8 cellular contexts compared by ENCODE assay signal in genomic region chr2:74528600-74529356, GRCh38. TPM values are rescaled to one million over a fixed set of nuclear protein-coding genes. Genes with fewer than 3 reads are reported as not detected.
DNase-seq lines count a peak whose midpoint lies in the region; ATAC-seq, FAIRE-seq and TF ChIP-seq lines count a peak whose summit lies in the region.

No MANE protein-coding gene starts in this region.

- no peak for TF ChIP-seq CTCF in D721Med (IDR thresholded peaks at IDR 0.05; ENCODE audit: insufficient read depth, missing control alignments)

- no peak for FAIRE-seq in D721Med (lab: Jason Lieb, UNC)

- WGBS in iPS DF 6.9 (ENCODE audit: insufficient coverage, insufficient read length), result no CpG with 5 or more reads among the region's 29 CpGs

- H3K36me3 Mint-ChIP-seq in activated CD4-positive, alpha-beta T cell treated with anti-CD3 and anti-CD28 coated beads, Interleukin-2, amount 10 ng/mL, durations not matched to agents 7 days and 5 days (ENCODE audit: low read depth), result peaks cover 47% of the 10 kb centered on the region
- peaks cover 51 to 74% of the 10 kb centered on the region in 2 donors for H3K36me3 Mint-ChIP-seq in stimulated activated naive B cell treated with anti-CD40 and anti-IgM and Interleukin-4, amounts not matched to agents 10 μg/mL and 1 μg/mL and 100 μg/mL, for 72 hours

- H3K27me3 Mint-ChIP-seq in activated CD4-positive, alpha-beta T cell treated with anti-CD3 and anti-CD28 coated beads, Interleukin-2, amount 10 ng/mL, durations not matched to agents 7 days and 5 days, result no peaks in the 10 kb centered on the region
- no peaks in the 10 kb centered on the region for H3K27me3 Mint-ChIP-seq in stimulated activated naive B cell treated with anti-CD40 and anti-IgM and Interleukin-4, amounts not matched to agents 10 μg/mL and 1 μg/mL and 100 μg/mL, for 72 hours

- peaks cover 3% of the 10 kb centered on the region for H3K4me1 ChIP-seq in iPS DF 6.9 (ENCODE audit: control insufficient read depth, insufficient read depth, low read length)

- peaks cover 5% of the 10 kb centered on the region for H3K9me3 Mint-ChIP-seq in activated CD4-positive, alpha-beta T cell treated with anti-CD3 and anti-CD28 coated beads, Interleukin-2, amount 10 ng/mL, durations not matched to agents 7 days and 5 days
- H3K9me3 Mint-ChIP-seq in stimulated activated naive B cell treated with anti-CD40 and anti-IgM and Interleukin-4, amounts not matched to agents 10 μg/mL and 1 μg/mL and 100 μg/mL, for 72 hours, result peaks cover 7 to 10% of the 10 kb centered on the region in 2 donors

- peak; percentile 10 for ATAC-seq in HG03135 (IDR thresholded peaks at IDR 0.05; ENCODE audit: unreplicated experiment)
- ATAC-seq in stimulated activated naive B cell treated with anti-CD40 and anti-IgM and Interleukin-4, amounts not matched to agents 10 μg/mL and 1 μg/mL and 100 μg/mL, for 72 hours (replicated peaks), result peak; percentile 2 to 6

- POLR2A ChIA-PET in activated CD4-positive, alpha-beta T cell treated with anti-CD3 and anti-CD28 coated beads, Interleukin-2, amount 10 ng/mL, durations not matched to agents 7 days and 5 days (lab: Charles Lee), result interaction anchor here (0.8 kb wide), 1 partner anchor 138 kb away, joined by 5 read pairs; no protein-coding TSS in a partner anchor

- peak overlapping the region; percentile 99 for H3K4me3 ChIP-seq in iPS DF 6.9 (ENCODE audit: low read length)

- H3K27ac ChIP-seq in iPS DF 6.9 (ENCODE audit: low read length), result no peak overlapping the region

- peak overlapping the region; percentile 98 for H3K4me3 Mint-ChIP-seq in activated CD4-positive, alpha-beta T cell treated with anti-CD3 and anti-CD28 coated beads, Interleukin-2, amount 10 ng/mL, durations not matched to agents 7 days and 5 days
- peak overlapping the region; percentile 97 to 100 for H3K4me3 Mint-ChIP-seq in stimulated activated naive B cell treated with anti-CD40 and anti-IgM and Interleukin-4, amounts not matched to agents 10 μg/mL and 1 μg/mL and 100 μg/mL, for 72 hours

- CTCF ChIA-PET in activated CD4-positive, alpha-beta T cell treated with anti-CD3 and anti-CD28 coated beads, Interleukin-2, amount 10 ng/mL, durations not matched to agents 7 days and 5 days (lab: Charles Lee), result interaction anchor here (0.5 to 2.7 kb wide), 15 partner anchors 8 to 279 kb away, joined by 3 to 8 read pairs (median 3); partner anchors contain the start of genes CCDC142 and TTC31

- DNase-seq in activated CD4-positive, alpha-beta T cell treated with anti-CD3 and anti-CD28 coated beads, Interleukin-2, amount 10 ng/mL, durations not matched to agents 7 days and 5 days, result no peak
- no peak for DNase-seq in activated CD4-positive, alpha-beta T cell treated with anti-CD3 and anti-CD28 coated beads for 4 hours
- peak; percentile 23 for DNase-seq in activated naive CD4-positive, alpha-beta T cell treated with anti-CD3 and anti-CD28 coated beads, Interleukin-2, amount 50 U/mL, for 16 hours
- DNase-seq in iPS DF 6.9 (ENCODE audit: low read depth, low spot score), result no peak
- DNase-seq in stimulated activated naive B cell treated with anti-CD40 and anti-IgM and Interleukin-4, amounts not matched to agents 10 μg/mL and 1 μg/mL and 100 μg/mL, for 72 hours, result no peak
- no peak for DNase-seq in NCI-H524 treated with DMSO at 0.1 percent for 48 hours (lab: John Stamatoyannopoulos, UW)
- DNase-seq in D721Med (ENCODE audit: insufficient read length, low spot score), result no peak

- peaks cover 57% of the 10 kb centered on the region for H3K4me1 Mint-ChIP-seq in activated CD4-positive, alpha-beta T cell treated with anti-CD3 and anti-CD28 coated beads, Interleukin-2, amount 10 ng/mL, durations not matched to agents 7 days and 5 days
- peaks cover 41 to 51% of the 10 kb centered on the region in 2 donors for H3K4me1 Mint-ChIP-seq in stimulated activated naive B cell treated with anti-CD40 and anti-IgM and Interleukin-4, amounts not matched to agents 10 μg/mL and 1 μg/mL and 100 μg/mL, for 72 hours

- no peaks in the 10 kb centered on the region for H3K9me3 ChIP-seq in iPS DF 6.9 (ENCODE audit: control insufficient read depth, insufficient read depth, low read length)

- peaks cover 16% of the 10 kb centered on the region; the same call in 1 of the 2 replicates for H3K36me3 ChIP-seq in iPS DF 6.9 (ENCODE audit: control insufficient read depth, insufficient read depth, low read length)

- H3K27me3 ChIP-seq in iPS DF 6.9 (ENCODE audit: control insufficient read depth, insufficient read depth, low read length), result no peaks in the 10 kb centered on the region

- H3K27ac Mint-ChIP-seq in activated CD4-positive, alpha-beta T cell treated with anti-CD3 and anti-CD28 coated beads, Interleukin-2, amount 10 ng/mL, durations not matched to agents 7 days and 5 days, result peak overlapping the region; percentile 97
- H3K27ac Mint-ChIP-seq in stimulated activated naive B cell treated with anti-CD40 and anti-IgM and Interleukin-4, amounts not matched to agents 10 μg/mL and 1 μg/mL and 100 μg/mL, for 72 hours, result peak overlapping the region; percentile 99

RNA-seq across cellular contexts. Expression of gene AUP1, which starts 0.7 kb away (rescaled TPM):
- 100 to 1,000 TPM; 116 to 136 TPM for total RNA-seq in activated CD4-positive, alpha-beta T cell treated with anti-CD3 and anti-CD28 coated beads, Interleukin-2, amount 10 ng/mL, durations not matched to agents 7 days and 5 days

RNA-seq across cellular contexts. Expression of gene HTRA2, which starts 1.0 kb away (rescaled TPM):
- total RNA-seq in activated CD4-positive, alpha-beta T cell treated with anti-CD3 and anti-CD28 coated beads, Interleukin-2, amount 10 ng/mL, durations not matched to agents 7 days and 5 days, result 10 to 100 TPM; 41.6 to 45.8 TPM

RNA-seq across cellular contexts. Expression of gene DQX1, which starts 2.7 kb away (rescaled TPM):
- under 1 TPM; 0.25 to 0.52 TPM for total RNA-seq in activated CD4-positive, alpha-beta T cell treated with anti-CD3 and anti-CD28 coated beads, Interleukin-2, amount 10 ng/mL, durations not matched to agents 7 days and 5 days

RNA-seq across cellular contexts. Expression of gene TLX2, which starts 14.5 kb away (rescaled TPM):
- total RNA-seq in activated CD4-positive, alpha-beta T cell treated with anti-CD3 and anti-CD28 coated beads, Interleukin-2, amount 10 ng/mL, durations not matched to agents 7 days and 5 days, result under 1 TPM; 0.40 to 0.52 TPM

RNA-seq across cellular contexts. Expression of gene PCGF1, which starts 21.3 kb away (rescaled TPM):
- total RNA-seq in activated CD4-positive, alpha-beta T cell treated with anti-CD3 and anti-CD28 coated beads, Interleukin-2, amount 10 ng/mL, durations not matched to agents 7 days and 5 days, result 10 to 100 TPM; 25.8 to 35.6 TPM
